16 cellular contexts compared by ENCODE assay signal in genomic region chr2:232411901-232412629, GRCh38. TPM values are rescaled to one million over a fixed set of nuclear protein-coding genes. Genes with fewer than 3 reads are reported as not detected.
A peak's percentile ranks its signal among the peaks of the same experiment; 100 is the strongest.
DNase-seq lines count a peak whose midpoint lies in the region; ATAC-seq and TF ChIP-seq lines count a peak whose summit lies in the region.
"Had no signal": no experiment of that assay in that cellular context is flagged by ENCODE, and none has a peak within 500 bp of the region (broad histone marks: within the 10 kb centered on the region; RNA-seq: fewer than 3 reads in every experiment).

No MANE protein-coding gene starts in this region.

- TF ChIP-seq CTCF in GM23338 (conservative IDR thresholded peaks at IDR 0.05; ENCODE audit: low read depth in 2 of 2) = no peak
- TF ChIP-seq CTCF in endodermal cell (conservative IDR thresholded peaks at IDR 0.05) = no peak
- no peak for TF ChIP-seq CTCF in foreskin fibroblast (IDR thresholded peaks at IDR 0.05; ENCODE audit: low read depth, low read length)

- H3K9me3 Mint-ChIP-seq in GM23338 = no peaks in the 10 kb centered on the region
- no peaks in the 10 kb centered on the region for H3K9me3 Mint-ChIP-seq in endodermal cell
- no peaks in the 10 kb centered on the region for H3K9me3 Mint-ChIP-seq in stimulated activated naive B cell treated with anti-CD40 and anti-IgM and Interleukin-4, amounts not matched to agents 10 μg/mL and 1 μg/mL and 100 μg/mL, for 72 hours
- H3K9me3 Mint-ChIP-seq: CD4-positive, CD25-positive, alpha-beta regulatory T cell; HFFc6 had no signal

- no peak overlapping the region for H2AFZ ChIP-seq in GM23338

- ATAC-seq in GM23338 = no peak
- peak; percentile 57 to 64 for ATAC-seq in stimulated activated naive B cell treated with anti-CD40 and anti-IgM and Interleukin-4, amounts not matched to agents 10 μg/mL and 1 μg/mL and 100 μg/mL, for 72 hours (replicated peaks)
- ATAC-seq: HepG2 had no signal

- no peaks in the 10 kb centered on the region for H3K79me2 ChIP-seq in GM23338 (replicated peaks; ENCODE audit: insufficient read depth)

- H3K27ac ChIP-seq in BLaER1 (no peak overlapping the region), GM23338 (ENCODE audit: low read depth) (peak overlapping the region; percentile 47; the same call in 1 of the 2 replicates), endodermal cell (ENCODE audit: low read depth, low read length) (no peak overlapping the region)
- H3K27ac ChIP-seq: BLaER1 treated with 17β-estradiol and CSF1 and Interleukin-3, amounts not matched to agents 10 nM and 100 nM had no signal

- H3K36me3 Mint-ChIP-seq in GM23338 (ENCODE audit: low read depth) (no peaks in the 10 kb centered on the region; the same call in 2 of the 3 replicates), endodermal cell (ENCODE audit: low read depth) (no peaks in the 10 kb centered on the region)
- H3K36me3 Mint-ChIP-seq in stimulated activated naive B cell treated with anti-CD40 and anti-IgM and Interleukin-4, amounts not matched to agents 10 μg/mL and 1 μg/mL and 100 μg/mL, for 72 hours = no peaks in the 10 kb centered on the region
- H3K36me3 Mint-ChIP-seq: CD4-positive, CD25-positive, alpha-beta regulatory T cell had no signal

- H4K20me1 ChIP-seq in BLaER1 (no peaks in the 10 kb centered on the region), GM23338 (replicated peaks; ENCODE audit: insufficient read depth) (0 out of 2 replicates have a peak, but pooled peaks cover 4% of the 10 kb centered on the region)

- no peak overlapping the region for H3K9ac ChIP-seq in BLaER1
- H3K9ac ChIP-seq in endodermal cell (ENCODE audit: extremely low read depth, low read length, poor library complexity, severe bottlenecking) = no peak overlapping the region
- H3K9ac ChIP-seq: BLaER1 treated with 17β-estradiol and CSF1 and Interleukin-3, amounts not matched to agents 10 nM and 100 nM had no signal

- H3K4me3 ChIP-seq in BLaER1 (no peak overlapping the region), GM23338 (no peak overlapping the region), endodermal cell (ENCODE audit: low read length) (no peak overlapping the region), foreskin fibroblast (ENCODE audit: low read depth in 1 of 2, low read length in 2 of 2) (no peak overlapping the region)
- H3K4me3 ChIP-seq: BLaER1 treated with 17β-estradiol and CSF1 and Interleukin-3, amounts not matched to agents 10 nM and 100 nM had no signal

- H3K4me1 ChIP-seq in BLaER1 (peaks cover 41% of the 10 kb centered on the region), GM23338 (ENCODE audit: insufficient read depth) (no peaks in the 10 kb centered on the region), endodermal cell (ENCODE audit: control insufficient read depth, insufficient read depth, low read length) (no peaks in the 10 kb centered on the region)

- H3K4me3 Mint-ChIP-seq in GM23338 (no peak overlapping the region), endodermal cell (no peak overlapping the region)
- no peak overlapping the region for H3K4me3 Mint-ChIP-seq in stimulated activated naive B cell treated with anti-CD40 and anti-IgM and Interleukin-4, amounts not matched to agents 10 μg/mL and 1 μg/mL and 100 μg/mL, for 72 hours
- H3K4me3 Mint-ChIP-seq: CD4-positive, CD25-positive, alpha-beta regulatory T cell; HFFc6 had no signal

- DNase-seq in GM23338 (ENCODE audit: low spot score) = no peak
- DNase-seq in endodermal cell = peak; percentile 29
- DNase-seq in stimulated activated naive B cell treated with anti-CD40 and anti-IgM and Interleukin-4, amounts not matched to agents 10 μg/mL and 1 μg/mL and 100 μg/mL, for 72 hours = no peak
- DNase-seq in KG1 (lab: John Stamatoyannopoulos, UW) = no peak
- no peak for DNase-seq in kidney tubule cell (ENCODE audit: low spot score)
- DNase-seq in foreskin fibroblast = no peak
- DNase-seq: 8988T; AML-193; CD4-positive, CD25-positive, alpha-beta regulatory T cell; HCEC 1CT; HFFc6 had no signal

- H3K9me2 ChIP-seq in GM23338 (ENCODE audit: insufficient read depth) = 0 out of 2 replicates have a peak, but pooled peaks cover 3% of the 10 kb centered on the region

- peaks cover 5% of the 10 kb centered on the region for H3K27me3 Mint-ChIP-seq in GM23338 (ENCODE audit: insufficient read depth, low read depth, poor library complexity)
- peaks cover 42% of the 10 kb centered on the region for H3K27me3 Mint-ChIP-seq in endodermal cell (ENCODE audit: insufficient read depth)
- peaks cover 23 to 50% of the 10 kb centered on the region in 2 donors for H3K27me3 Mint-ChIP-seq in stimulated activated naive B cell treated with anti-CD40 and anti-IgM and Interleukin-4, amounts not matched to agents 10 μg/mL and 1 μg/mL and 100 μg/mL, for 72 hours

- WGBS in endodermal cell (ENCODE audit: insufficient coverage in 1 of 2, insufficient read length in 1 of 2), 2 experiments = 93 to 95% methylated on average over 5 to 6 of the region's 6 CpGs

- H3K4me1 Mint-ChIP-seq in GM23338 = no peaks in the 10 kb centered on the region
- H3K4me1 Mint-ChIP-seq in endodermal cell = no peaks in the 10 kb centered on the region
- peaks cover 11 to 24% of the 10 kb centered on the region in 2 donors for H3K4me1 Mint-ChIP-seq in stimulated activated naive B cell treated with anti-CD40 and anti-IgM and Interleukin-4, amounts not matched to agents 10 μg/mL and 1 μg/mL and 100 μg/mL, for 72 hours

- H3F3A ChIP-seq in GM23338 (replicated peaks; ENCODE audit: low read depth) = no peaks in the 10 kb centered on the region

- H3K27ac Mint-ChIP-seq in GM23338 (no peak overlapping the region), endodermal cell (no peak overlapping the region)
- no peak overlapping the region for H3K27ac Mint-ChIP-seq in stimulated activated naive B cell treated with anti-CD40 and anti-IgM and Interleukin-4, amounts not matched to agents 10 μg/mL and 1 μg/mL and 100 μg/mL, for 72 hours
- H3K27ac Mint-ChIP-seq: CD4-positive, CD25-positive, alpha-beta regulatory T cell; HFFc6 had no signal

- H3K36me3 ChIP-seq in BLaER1 = no peaks in the 10 kb centered on the region
- no peaks in the 10 kb centered on the region for H3K36me3 ChIP-seq in GM23338 (ENCODE audit: insufficient read depth)
- no peaks in the 10 kb centered on the region for H3K36me3 ChIP-seq in endodermal cell (ENCODE audit: control insufficient read depth, insufficient read depth, low read length)
- H3K36me3 ChIP-seq: BLaER1 treated with 17β-estradiol and CSF1 and Interleukin-3, amounts not matched to agents 10 nM and 100 nM had no signal

- no peaks in the 10 kb centered on the region for H3K9me3 ChIP-seq in BLaER1
- H3K9me3 ChIP-seq in endodermal cell (ENCODE audit: control insufficient read depth, low read length) = no peaks in the 10 kb centered on the region
- H3K9me3 ChIP-seq: BLaER1 treated with 17β-estradiol and CSF1 and Interleukin-3, amounts not matched to agents 10 nM and 100 nM had no signal

- H3K4me2 ChIP-seq in BLaER1 (peak overlapping the region; percentile 41; the same call in 1 of the 2 replicates), GM23338 (no peak overlapping the region)

- H3K27me3 ChIP-seq in BLaER1 (peaks cover 6% of the 10 kb centered on the region; the same call in 1 of the 2 replicates), GM23338 (ENCODE audit: insufficient read depth) (no peaks in the 10 kb centered on the region), endodermal cell (ENCODE audit: control insufficient read depth, insufficient read depth, low read length, poor library complexity, severe bottlenecking) (peaks cover 54% of the 10 kb centered on the region)

TF ChIP-seq in GM23338, 12 proteins besides CTCF, POLR2A, EP300 and RAD21:
- no peak for TF ChIP-seq POLR2AphosphoS5 (IDR thresholded peaks at IDR 0.05; ENCODE audit: low read depth)
- no peak for TF ChIP-seq ZNF331 (CRISPR knock-in tag; IDR thresholded peaks at IDR 0.05; ENCODE audit: low read depth)
- TF ChIP-seq CREB1 (CRISPR knock-in tag; IDR thresholded peaks at IDR 0.05; ENCODE audit: low read depth) = no peak
- TF ChIP-seq EZH2phosphoT487 (IDR thresholded peaks at IDR 0.05; ENCODE audit: unreplicated experiment) = no peak
- TF ChIP-seq ZNF114 (CRISPR knock-in tag; IDR thresholded peaks at IDR 0.05) = no peak
TF ChIP-seq in GM23338: peak in this region for 0.

RNA-seq across cellular contexts. Expression of gene ALPG, which starts 5.4 kb away (rescaled TPM):
- total RNA-seq in GM23338 (2014; rRNA removed; shearing (Covaris generic)) = 2.5 and 3.8 TPM in 2 replicates
- 0.89 and 1.4 TPM in 2 replicates for polyA plus RNA-seq in GM23338 (2016; fragmentation: Nextera tagmentation; extraction: Ambion mirVana)
- total RNA-seq in endodermal cell = not detected
- 0.11 TPM for polyA plus RNA-seq in endodermal cell (2013, experiment 1 of 2)
- polyA plus RNA-seq in endodermal cell (2013, experiment 2 of 2) = not detected
- total RNA-seq: CD4-positive, CD25-positive, alpha-beta regulatory T cell; Daoy; HepG2; HFFc6 had no signal
- polyA plus RNA-seq: CD4-positive, CD25-positive, alpha-beta regulatory T cell; HepG2 had no signal

RNA-seq across cellular contexts. Expression of gene ALPP, which starts 33.5 kb away (rescaled TPM):
- total RNA-seq in GM23338 (2014; rRNA removed; shearing (Covaris generic)) = 0.28 and 0.31 TPM in 2 replicates
- polyA plus RNA-seq in GM23338 (2016; fragmentation: Nextera tagmentation; extraction: Ambion mirVana) = 0.07 TPM in 1 of 2 replicates, not detected in the other
- not detected for total RNA-seq in endodermal cell
- not detected for polyA plus RNA-seq in endodermal cell (2013, experiment 1 of 2)
- polyA plus RNA-seq in endodermal cell (2013, experiment 2 of 2) = not detected
- total RNA-seq: CD4-positive, CD25-positive, alpha-beta regulatory T cell; Daoy; HepG2; HFFc6 had no signal
- polyA plus RNA-seq: CD4-positive, CD25-positive, alpha-beta regulatory T cell; HepG2 had no signal

RNA-seq across cellular contexts. Expression of gene ALPI, which starts 43.9 kb away (rescaled TPM):
- not detected in 2 replicates for total RNA-seq in GM23338 (2014; rRNA removed; shearing (Covaris generic))
- not detected in 2 replicates for polyA plus RNA-seq in GM23338 (2016; fragmentation: Nextera tagmentation; extraction: Ambion mirVana)
- not detected for total RNA-seq in endodermal cell
- polyA plus RNA-seq in endodermal cell (2013, experiment 1 of 2) = not detected
- polyA plus RNA-seq in endodermal cell (2013, experiment 2 of 2) = not detected
- total RNA-seq: CD4-positive, CD25-positive, alpha-beta regulatory T cell; Daoy; H1; HepG2; HFFc6 had no signal
- polyA plus RNA-seq: CD4-positive, CD25-positive, alpha-beta regulatory T cell; H1; HepG2 had no signal
